In the genomic region with DNA sequence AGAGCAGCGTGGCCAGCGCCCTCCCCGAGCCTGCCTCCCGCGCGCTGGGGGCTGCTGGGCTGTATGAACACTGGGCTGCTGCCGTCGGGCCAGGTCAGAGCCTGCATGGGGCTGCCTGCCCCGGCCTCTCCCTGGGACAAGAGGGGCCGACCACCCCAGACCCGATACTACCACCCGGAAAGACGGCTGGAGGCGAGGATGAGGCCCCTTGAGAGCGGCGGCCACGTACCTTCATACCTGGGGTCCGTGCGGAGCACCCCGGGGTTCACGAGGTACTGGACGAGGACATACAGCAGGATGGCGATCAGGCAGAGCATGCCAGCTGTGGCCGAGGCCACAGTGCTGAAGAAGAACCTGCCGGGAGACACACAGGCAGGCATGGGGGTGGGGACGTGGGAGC, we compare ENCODE assay signal across 2 cellular contexts. TPM values are rescaled to one million over a fixed set of nuclear protein-coding genes. Genes with fewer than 3 reads are reported as not detected.
"Had no signal": no experiment of that assay in that cellular context is flagged by ENCODE, and none has a peak within 500 bp of the region (broad histone marks: within the 10 kb centered on the region; RNA-seq: fewer than 3 reads in every experiment).

No MANE protein-coding gene starts in this region.

RNA-seq across cellular contexts. Expression of gene ZDHHC11, which starts 7.4 kb away (rescaled TPM):
- total RNA-seq: ascending aorta had no signal

RNA-seq across cellular contexts. Expression of gene TRIP13, which starts 49.3 kb away (rescaled TPM):
- total RNA-seq: ascending aorta had no signal

RNA-seq across cellular contexts. Expression of gene ZDHHC11B, which starts 58.8 kb away (rescaled TPM):
- total RNA-seq: myocyte had no signal
